Comparison of ENCODE assay signal across 17 cellular contexts in the genomic region with DNA sequence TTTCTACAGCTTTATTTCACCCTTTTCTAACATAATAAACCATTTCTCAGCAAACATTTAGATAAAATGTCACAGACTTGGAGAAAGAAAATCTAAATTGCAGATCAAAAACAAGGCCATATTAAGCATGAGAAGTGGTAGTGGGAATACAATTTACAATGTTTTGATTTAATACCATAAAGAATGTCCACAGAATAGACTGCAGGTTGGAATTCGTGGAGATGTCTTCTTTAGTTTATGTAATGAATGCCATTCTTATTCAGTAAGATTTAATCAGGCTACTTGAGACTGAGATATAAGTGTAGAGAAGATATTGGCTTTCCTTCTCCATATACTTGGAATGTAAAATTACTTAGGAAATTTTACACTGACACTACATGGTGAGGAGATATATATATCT.
DNase-seq lines count a peak whose midpoint lies in the region; TF ChIP-seq lines count a peak whose summit lies in the region.
"Had no signal": no experiment of that assay in that cellular context is flagged by ENCODE, and none has a peak within 500 bp of the region (broad histone marks: within the 10 kb centered on the region; RNA-seq: fewer than 3 reads in every experiment).

No MANE protein-coding gene starts in this region.

- H3K27me3 Mint-ChIP-seq in chondrocyte (ENCODE audit: low read depth) (no peaks in the 10 kb centered on the region), osteocyte (ENCODE audit: unreplicated experiment) (no peaks in the 10 kb centered on the region), H9 (ENCODE audit: low read depth) (0 out of 2 replicates have a peak, but pooled peaks cover 1% of the 10 kb centered on the region), CD14-positive monocyte (ENCODE audit: low read depth in 3 of 3) (no peaks in the 10 kb centered on the region), endodermal cell (ENCODE audit: insufficient read depth) (no peaks in the 10 kb centered on the region)
- H3K27me3 Mint-ChIP-seq: IgD-negative memory B cell had no signal

- H2AFZ ChIP-seq in H9 (ENCODE audit: low read length) = no peak overlapping the region
- H2AFZ ChIP-seq: GM23248 had no signal

- H2BK12ac ChIP-seq in H9 (ENCODE audit: insufficient read length, low read depth, low read length) = no peak overlapping the region

- H3K79me2 ChIP-seq in H9 (ENCODE audit: insufficient read depth, low read length) = no peaks in the 10 kb centered on the region

- no peak overlapping the region for H4K5ac ChIP-seq in H9 (ENCODE audit: insufficient read length, low read depth, low read length)

- H4K8ac ChIP-seq in H9 (replicated peaks; ENCODE audit: insufficient read length, low read depth, low read length) = no peak overlapping the region

- no peak overlapping the region for H2BK120ac ChIP-seq in H9 (ENCODE audit: low read depth, low read length, poor library complexity, severe bottlenecking)

- no peaks in the 10 kb centered on the region for H4K20me1 ChIP-seq in H9 (ENCODE audit: control insufficient read depth, insufficient read depth, insufficient read length)

- no peaks in the 10 kb centered on the region for H3K23me2 ChIP-seq in H9 (ENCODE audit: insufficient read length, low read depth, low read length, poor library complexity, severe bottlenecking)

- peak overlapping the region; percentile 68 for H3K27ac Mint-ChIP-seq in chondrocyte (ENCODE audit: unreplicated experiment)
- H3K27ac Mint-ChIP-seq in osteocyte (ENCODE audit: unreplicated experiment) = peak overlapping the region; percentile 90
- H3K27ac Mint-ChIP-seq in H9 = no peak overlapping the region
- no peak overlapping the region for H3K27ac Mint-ChIP-seq in CD14-positive monocyte
- no peak overlapping the region for H3K27ac Mint-ChIP-seq in endodermal cell
- H3K27ac Mint-ChIP-seq: CD8-positive, alpha-beta T cell; IgD-negative memory B cell had no signal

- TF ChIP-seq CTCF in chondrocyte (IDR thresholded peaks at IDR 0.05) (no peak), osteocyte (IDR thresholded peaks at IDR 0.05) (no peak), H9 (conservative IDR thresholded peaks at IDR 0.05) (no peak), CD14-positive monocyte (IDR thresholded peaks at IDR 0.05) (no peak), endodermal cell (conservative IDR thresholded peaks at IDR 0.05) (no peak)

- H3K4me2 ChIP-seq in H9 (ENCODE audit: insufficient read depth, insufficient read length, low read length) = no peak overlapping the region

- H3K9ac ChIP-seq in H9 (ENCODE audit: extremely low read depth, insufficient read length, low read length) = no peak overlapping the region
- H3K9ac ChIP-seq in endodermal cell (ENCODE audit: extremely low read depth, low read length, poor library complexity, severe bottlenecking) = no peak overlapping the region
- H3K9ac ChIP-seq: GM23248 had no signal

- H3K27me3 ChIP-seq in SJSA1 (replicated peaks) (no peaks in the 10 kb centered on the region), H9 (ENCODE audit: insufficient read depth, low read length) (no peaks in the 10 kb centered on the region), endodermal cell (ENCODE audit: control insufficient read depth, insufficient read depth, low read length, poor library complexity, severe bottlenecking) (no peaks in the 10 kb centered on the region)
- H3K27me3 ChIP-seq: BE2C had no signal

- intact Hi-C loops in CD14-positive monocyte (cut with micrococcal nuclease) = no loop called here

- H3K79me1 ChIP-seq in H9 (ENCODE audit: insufficient read depth, low read depth, low read length, poor library complexity, severe bottlenecking) = no peaks in the 10 kb centered on the region

- H2BK5ac ChIP-seq in H9 (ENCODE audit: insufficient read length, low read length) = no peak overlapping the region

- H3K14ac ChIP-seq in H9 (ENCODE audit: insufficient read depth, low read length) = no peak overlapping the region

- H3K4me1 Mint-ChIP-seq in chondrocyte (ENCODE audit: low read depth) (peaks cover 65% of the 10 kb centered on the region), osteocyte (ENCODE audit: unreplicated experiment) (peaks cover 66% of the 10 kb centered on the region), H9 (peaks cover 0 to 3% of the 10 kb centered on the region in 2 experiments; a peak in 1 of 4 replicates), CD14-positive monocyte (no peaks in the 10 kb centered on the region), endodermal cell (no peaks in the 10 kb centered on the region)
- H3K4me1 Mint-ChIP-seq: IgD-negative memory B cell had no signal

- no peak overlapping the region for H2BK20ac ChIP-seq in H9 (ENCODE audit: low read depth, low read length, poor library complexity, severe bottlenecking)

- no peak overlapping the region for H2AK5ac ChIP-seq in H9 (ENCODE audit: insufficient read length, low read length)

- peak; percentile 77 for DNase-seq in EH (ENCODE audit: low read depth)
- DNase-seq in SJSA1 (ENCODE audit: low read depth in 1 of 2, low spot score in 2 of 2) = peak in 1 of 2 experiments; percentile 36
- no peak for DNase-seq in chondrocyte (ENCODE audit: low spot score)
- no peak for DNase-seq in osteocyte (ENCODE audit: extremely low spot score, unreplicated experiment)
- no peak for DNase-seq in mucosa of gallbladder (ENCODE audit: low spot score)
- DNase-seq in H9 = no peak
- no peak for DNase-seq in CD14-positive monocyte (ENCODE audit: low spot score)
- no peak for DNase-seq in endodermal cell
- DNase-seq: ACHN; BE2C; CD8-positive, alpha-beta T cell; COR-L47; DMS153; DND-41; GM23248 had no signal

- no peak overlapping the region for H3K18ac ChIP-seq in H9 (ENCODE audit: insufficient read length, low read depth, low read length)

- peaks cover 2% of the 10 kb centered on the region; the same call in 1 of the 2 replicates for H3K9me3 ChIP-seq in SJSA1 (replicated peaks)
- no peaks in the 10 kb centered on the region for H3K9me3 ChIP-seq in H9 (ENCODE audit: control insufficient read depth, low read depth, low read length)
- peaks cover 6% of the 10 kb centered on the region for H3K9me3 ChIP-seq in endodermal cell (ENCODE audit: control insufficient read depth, low read length)
- H3K9me3 ChIP-seq: BE2C had no signal

- no CpG with 5 or more reads among the region's 1 CpG for WGBS in H9 (ENCODE audit: extremely low coverage, insufficient read length, low lambda C conversion rate)
- WGBS in endodermal cell (ENCODE audit: insufficient coverage in 1 of 2, insufficient read length in 1 of 2), 2 experiments = 60 to 83% methylated on average over 1 of the region's 1 CpG

- H3K4me3 ChIP-seq in SJSA1 (no peak overlapping the region), endodermal cell (ENCODE audit: low read length) (no peak overlapping the region)
- H3K4me3 ChIP-seq: GM23248 had no signal

- no peak overlapping the region for H3K23ac ChIP-seq in H9 (ENCODE audit: insufficient read length, low read depth, low read length)

- H3K4me3 Mint-ChIP-seq in chondrocyte (ENCODE audit: unreplicated experiment) = no peak overlapping the region
- no peak overlapping the region for H3K4me3 Mint-ChIP-seq in osteocyte (ENCODE audit: unreplicated experiment)
- no peak overlapping the region for H3K4me3 Mint-ChIP-seq in H9
- no peak overlapping the region for H3K4me3 Mint-ChIP-seq in CD14-positive monocyte
- no peak overlapping the region for H3K4me3 Mint-ChIP-seq in endodermal cell
- H3K4me3 Mint-ChIP-seq: CD8-positive, alpha-beta T cell; IgD-negative memory B cell had no signal

- peaks cover 5% of the 10 kb centered on the region for H3K36me3 Mint-ChIP-seq in chondrocyte (ENCODE audit: low read depth)
- peaks cover 3% of the 10 kb centered on the region for H3K36me3 Mint-ChIP-seq in osteocyte (ENCODE audit: unreplicated experiment)
- H3K36me3 Mint-ChIP-seq in H9 (ENCODE audit: insufficient read depth in 1 of 3, low read depth in 3 of 3) = peaks cover 0 to 17% (median 7%) of the 10 kb centered on the region in 3 experiments; a peak in 5 of 7 replicates
- no peaks in the 10 kb centered on the region for H3K36me3 Mint-ChIP-seq in CD14-positive monocyte
- H3K36me3 Mint-ChIP-seq in endodermal cell (ENCODE audit: low read depth) = no peaks in the 10 kb centered on the region
- H3K36me3 Mint-ChIP-seq: CD8-positive, alpha-beta T cell had no signal

- no peak overlapping the region for H3T11ph ChIP-seq in H9 (ENCODE audit: low read length)

- H3K4me1 ChIP-seq in SJSA1 (replicated peaks) = peaks cover 11% of the 10 kb centered on the region; the same call in 1 of the 2 replicates
- H3K4me1 ChIP-seq in H9 (ENCODE audit: insufficient read depth, low read length) = no peaks in the 10 kb centered on the region
- H3K4me1 ChIP-seq in endodermal cell (ENCODE audit: control insufficient read depth, insufficient read depth, low read length) = no peaks in the 10 kb centered on the region
- H3K4me1 ChIP-seq: BE2C had no signal

- H3K36me3 ChIP-seq in SJSA1 = no peaks in the 10 kb centered on the region
- H3K36me3 ChIP-seq in endodermal cell (ENCODE audit: control insufficient read depth, insufficient read depth, low read length) = no peaks in the 10 kb centered on the region
- H3K36me3 ChIP-seq: BE2C had no signal

- H3K9me3 Mint-ChIP-seq in chondrocyte (ENCODE audit: low read depth) = peaks cover 22% of the 10 kb centered on the region
- peaks cover 12% of the 10 kb centered on the region for H3K9me3 Mint-ChIP-seq in osteocyte (ENCODE audit: unreplicated experiment)
- peaks cover 10 to 24% of the 10 kb centered on the region in 2 experiments for H3K9me3 Mint-ChIP-seq in H9
- H3K9me3 Mint-ChIP-seq in CD14-positive monocyte = peaks cover 3 to 20% (median 8%) of the 10 kb centered on the region in 7 donors
- peaks cover 1% of the 10 kb centered on the region for H3K9me3 Mint-ChIP-seq in endodermal cell

- H3K4ac ChIP-seq in H9 (ENCODE audit: low read depth, low read length) = no peak overlapping the region

- no peak overlapping the region for H2BK15ac ChIP-seq in H9 (ENCODE audit: low read depth, low read length)

- peak overlapping the region; percentile 36 for H3K27ac ChIP-seq in SJSA1
- no peak overlapping the region for H3K27ac ChIP-seq in H9 (ENCODE audit: insufficient read length, low read depth, low read length)
- no peak overlapping the region for H3K27ac ChIP-seq in endodermal cell (ENCODE audit: low read depth, low read length)
- H3K27ac ChIP-seq: C4-2B, GM23248 had no signal

- H3K56ac ChIP-seq in H9 (ENCODE audit: insufficient read length, low read depth, low read length) = no peak overlapping the region

- H4K91ac ChIP-seq in H9 (ENCODE audit: insufficient read length, low read depth, low read length) = no peak overlapping the region

Comparison
In these comparisons a context has a peak if more than half of its experiments do, and no peak if none do; other contexts are left out.
1. H3K27ac Mint-ChIP-seq: peak in chondrocyte (single experiment) and osteocyte (single experiment); none in H9 (0 of 3), CD14-positive monocyte (0 of 7) and endodermal cell (single experiment).